ENCODE assay signal across 8 cellular contexts in genomic region chr11:6604081-6604626, GRCh38. TPM values are rescaled to one million over a fixed set of nuclear protein-coding genes. Genes with fewer than 3 reads are reported as not detected.
DNase-seq lines count a peak whose midpoint lies in the region; ATAC-seq and TF ChIP-seq lines count a peak whose summit lies in the region.

No MANE protein-coding gene starts in this region.

- H3K4me3 ChIP-seq in RWPE2 (ENCODE audit: severe bottlenecking) (peak overlapping the region; percentile 75), osteoblast (ENCODE audit: insufficient read depth, low read length) (peak overlapping the region; percentile 96)

- peak overlapping the region; percentile 93 for H3K4me2 ChIP-seq in osteoblast (ENCODE audit: insufficient read depth, low read length)

- H3K9me3 Mint-ChIP-seq in activated naive CD4-positive, alpha-beta T cell treated with anti-CD3 and anti-CD28 coated beads, Interleukin-2, amount 50 U/mL, for 72 hours, result no peaks in the 10 kb centered on the region

- H3K79me2 ChIP-seq in osteoblast (ENCODE audit: insufficient read depth, low read length), result peaks cover 90% of the 10 kb centered on the region

- peak overlapping the region; percentile 86 for H3K27ac ChIP-seq in RWPE2 (ENCODE audit: poor library complexity, severe bottlenecking)
- H3K27ac ChIP-seq in osteoblast (ENCODE audit: low read depth, low read length), result peak overlapping the region; percentile 71

- no peak overlapping the region for H3K27ac Mint-ChIP-seq in activated naive CD4-positive, alpha-beta T cell treated with anti-CD3 and anti-CD28 coated beads, Interleukin-2, amount 50 U/mL, for 72 hours

- TF ChIP-seq CTCF in RWPE2 (IDR thresholded peaks at IDR 0.05; ENCODE audit: poor library complexity, severe bottlenecking) (no peak), osteoblast (IDR thresholded peaks at IDR 0.05; ENCODE audit: extremely low read depth, low read depth, low read length) (peak; percentile 22)

- peaks cover 3 to 18% of the 10 kb centered on the region in 2 donors for H3K36me3 Mint-ChIP-seq in activated naive CD4-positive, alpha-beta T cell treated with anti-CD3 and anti-CD28 coated beads, Interleukin-2, amount 50 U/mL, for 72 hours

- ATAC-seq in GM19351 (IDR thresholded peaks at IDR 0.05; ENCODE audit: unreplicated experiment), result peak; percentile 53
- peak; percentile 41 for ATAC-seq in HG03439 (IDR thresholded peaks at IDR 0.05; ENCODE audit: unreplicated experiment)
- peak; percentile 47 for ATAC-seq in RWPE2 (ENCODE audit: low read depth)
- peak; percentile 40 to 53 for ATAC-seq in activated naive CD4-positive, alpha-beta T cell treated with anti-CD3 and anti-CD28 coated beads, Interleukin-2, amount 50 U/mL, for 72 hours

- H3K4me1 ChIP-seq in RWPE2 (ENCODE audit: insufficient read depth, poor library complexity, severe bottlenecking) (peaks cover 19% of the 10 kb centered on the region), osteoblast (ENCODE audit: insufficient read depth, low read length) (peaks cover 56% of the 10 kb centered on the region)

- H2AFZ ChIP-seq in osteoblast (ENCODE audit: low read length), result peak overlapping the region; percentile 86

- DNase-seq in COR-L47 (lab: John Stamatoyannopoulos, UW) (peak; percentile 25), RWPE2 (ENCODE audit: low spot score) (peak; percentile 31), glomerular visceral epithelial cell (ENCODE audit: extremely low spot score) (peak; percentile 54), osteoblast (ENCODE audit: insufficient read length, low spot score, missing footprints) (peak; percentile 96), KG1 (lab: John Stamatoyannopoulos, UW) (no peak)
- DNase-seq in activated naive CD4-positive, alpha-beta T cell treated with anti-CD3 and anti-CD28 coated beads, Interleukin-2, amount 50 U/mL, for 72 hours (ENCODE audit: low spot score in 2 of 2), result peak in 1 of 2 donors; percentile 39

- H3K9me3 ChIP-seq in RWPE2 (ENCODE audit: severe bottlenecking) (no peaks in the 10 kb centered on the region), osteoblast (ENCODE audit: low read depth, low read length) (no peaks in the 10 kb centered on the region)

- H3K36me3 ChIP-seq in RWPE2 (ENCODE audit: low read depth) (peaks cover 66% of the 10 kb centered on the region), osteoblast (ENCODE audit: insufficient read depth, low read length) (peaks cover 47% of the 10 kb centered on the region)

- H3K27me3 ChIP-seq in RWPE2 (ENCODE audit: insufficient read depth, poor library complexity, severe bottlenecking), result no peaks in the 10 kb centered on the region
- no peaks in the 10 kb centered on the region for H3K27me3 ChIP-seq in osteoblast (ENCODE audit: insufficient read depth, low read length)

- H4K20me1 ChIP-seq in osteoblast (ENCODE audit: insufficient read depth, low read length), result peaks cover 17% of the 10 kb centered on the region

RNA-seq across cellular contexts. Expression of gene ILK, which starts 0.6 kb away (rescaled TPM):
- total RNA-seq in activated naive CD4-positive, alpha-beta T cell treated with anti-CD3 and anti-CD28 coated beads, Interleukin-2, amount 50 U/mL, for 72 hours, result 10 to 100 TPM; 72.1 to 99.7 TPM
- 151 and 176 TPM in 2 replicates for total RNA-seq in osteoblast

RNA-seq across cellular contexts. Expression of gene RRP8, which starts 0.7 kb away (rescaled TPM):
- 10 to 100 TPM; 24.9 to 38.3 TPM for total RNA-seq in activated naive CD4-positive, alpha-beta T cell treated with anti-CD3 and anti-CD28 coated beads, Interleukin-2, amount 50 U/mL, for 72 hours
- 7.2 and 10.6 TPM in 2 replicates for total RNA-seq in osteoblast

RNA-seq across cellular contexts. Expression of gene TAF10, which starts 7.9 kb away (rescaled TPM):
- 100 to 1,000 TPM in 1 of 2 donors, 10 to 100 TPM in 1; 95.3 to 166 TPM for total RNA-seq in activated naive CD4-positive, alpha-beta T cell treated with anti-CD3 and anti-CD28 coated beads, Interleukin-2, amount 50 U/mL, for 72 hours
- 23.5 and 28.0 TPM in 2 replicates for total RNA-seq in osteoblast

RNA-seq across cellular contexts. Expression of gene TPP1, which starts 15.1 kb away (rescaled TPM):
- total RNA-seq in activated naive CD4-positive, alpha-beta T cell treated with anti-CD3 and anti-CD28 coated beads, Interleukin-2, amount 50 U/mL, for 72 hours, result 10 to 100 TPM; 54.7 to 67.4 TPM
- total RNA-seq in osteoblast, result 120 and 127 TPM in 2 replicates

RNA-seq across cellular contexts. Expression of gene DCHS1, which starts 51.5 kb away (rescaled TPM):
- 1 to 10 TPM in 1 of 2 donors, under 1 TPM in 1; 0.82 to 2.1 TPM for total RNA-seq in activated naive CD4-positive, alpha-beta T cell treated with anti-CD3 and anti-CD28 coated beads, Interleukin-2, amount 50 U/mL, for 72 hours
- total RNA-seq in osteoblast, result 0.59 and 1.1 TPM in 2 replicates
